Comparison of ENCODE assay signal across 1 cellular context in genomic region chr3:141401095-141401494, GRCh38.
TF ChIP-seq lines count a peak whose summit lies in the region.

No MANE protein-coding gene starts in this region.

TF ChIP-seq in IMR-90, 13 proteins besides CTCF, POLR2A, EP300 and RAD21 (continued from another document):
- TF ChIP-seq MAFK (IDR thresholded peaks at IDR 0.05; ENCODE audit: low read depth, low read length): no peak
- no peak for TF ChIP-seq NFE2L2 (IDR thresholded peaks at IDR 0.05; ENCODE audit: low read depth, low read length)
- TF ChIP-seq RFX5 (IDR thresholded peaks at IDR 0.05; ENCODE audit: low read depth, low read length): no peak
- no peak for TF ChIP-seq RCOR1 (IDR thresholded peaks at IDR 0.05; ENCODE audit: insufficient replicate concordance, low read length)
- TF ChIP-seq CEBPB (IDR thresholded peaks at IDR 0.05; ENCODE audit: low read depth, low read length): no peak
- TF ChIP-seq BHLHE40 (IDR thresholded peaks at IDR 0.05; ENCODE audit: low read depth, low read length): no peak
- no peak for TF ChIP-seq MXI1 (IDR thresholded peaks at IDR 0.05; ENCODE audit: borderline replicate concordance, low read depth, low read length)
- TF ChIP-seq ELK1 (IDR thresholded peaks at IDR 0.05; ENCODE audit: borderline replicate concordance, low read depth, low read length): no peak
- no peak for TF ChIP-seq FOS (IDR thresholded peaks at IDR 0.05; ENCODE audit: low read depth, low read length)
